8 cellular contexts compared by ENCODE assay signal in genomic region chr5:132293992-132294727, GRCh38. TPM values are rescaled to one million over a fixed set of nuclear protein-coding genes. Genes with fewer than 3 reads are reported as not detected.
DNase-seq lines count a peak whose midpoint lies in the region; ATAC-seq and TF ChIP-seq lines count a peak whose summit lies in the region.

Gene SLC22A4 (plus strand): TSS chr5:132294394. CDS start chr5:132294617, 223 bp downstream.

- no peak for TF ChIP-seq EP300 in neural cell (conservative IDR thresholded peaks at IDR 0.05; ENCODE audit: poor library complexity, severe bottlenecking)

- H3K27ac ChIP-seq in KOPT-K1 (ENCODE audit: low read depth, low read length, poor library complexity, severe bottlenecking) = peak within 1 kb of the TSS; percentile 78
- H3K27ac ChIP-seq in RWPE2 (ENCODE audit: poor library complexity, severe bottlenecking) = peak within 1 kb of the TSS; percentile 89
- H3K27ac ChIP-seq in neural cell (ENCODE audit: low read length) = peak within 1 kb of the TSS; percentile 82

- ATAC-seq in GM21786 (IDR thresholded peaks at IDR 0.05; ENCODE audit: unreplicated experiment) (peak; percentile 48), RWPE2 (ENCODE audit: low read depth) (peak; percentile 77)
- peak; percentile 84 for ATAC-seq in stimulated activated naive CD8-positive, alpha-beta T cell treated with anti-CD3 and anti-CD28 coated beads, Interleukin-15, amount 100 ng/mL, for 72 hours

- no peaks in the 10 kb centered on the region for H3K9me2 ChIP-seq in neural cell (ENCODE audit: insufficient read depth, low read length)

- peaks cover 17% of the 10 kb centered on the region for H3K4me1 ChIP-seq in RWPE2 (ENCODE audit: insufficient read depth, poor library complexity, severe bottlenecking)

- peak within 1 kb of the TSS; percentile 80 for H3K4me2 ChIP-seq in neural cell (ENCODE audit: low read length)

- H3K79me2 ChIP-seq in neural cell (replicated peaks; ENCODE audit: insufficient read depth, low read length) = no peaks in the 10 kb centered on the region

- peaks cover 53% of the 10 kb centered on the region for H3K4me1 Mint-ChIP-seq in stimulated activated naive CD8-positive, alpha-beta T cell treated with anti-CD3 and anti-CD28 coated beads, Interleukin-15, amount 100 ng/mL, for 72 hours

- no peaks in the 10 kb centered on the region for H3K27me3 Mint-ChIP-seq in stimulated activated naive CD8-positive, alpha-beta T cell treated with anti-CD3 and anti-CD28 coated beads, Interleukin-15, amount 100 ng/mL, for 72 hours

- H3K36me3 ChIP-seq in KOPT-K1 (ENCODE audit: insufficient read depth, low read length) (no peaks in the 10 kb centered on the region), RWPE2 (ENCODE audit: low read depth) (no peaks in the 10 kb centered on the region), neural cell (ENCODE audit: insufficient read depth, low read length) (no peaks in the 10 kb centered on the region)

- TF ChIP-seq RAD21 in neural cell (conservative IDR thresholded peaks at IDR 0.05) = no peak

- H3K9me3 ChIP-seq in KOPT-K1 (ENCODE audit: insufficient read depth, low read length, poor library complexity, severe bottlenecking) (no peaks in the 10 kb centered on the region), RWPE2 (ENCODE audit: severe bottlenecking) (no peaks in the 10 kb centered on the region), neural cell (ENCODE audit: low read length) (no peaks in the 10 kb centered on the region)

- H3K9me3 Mint-ChIP-seq in stimulated activated naive CD8-positive, alpha-beta T cell treated with anti-CD3 and anti-CD28 coated beads, Interleukin-15, amount 100 ng/mL, for 72 hours = no peaks in the 10 kb centered on the region

- peak within 1 kb of the TSS; percentile 84 for H3K9ac ChIP-seq in neural cell (ENCODE audit: low read length)

- no peaks in the 10 kb centered on the region for H3K27me3 ChIP-seq in RWPE2 (ENCODE audit: insufficient read depth, poor library complexity, severe bottlenecking)
- H3K27me3 ChIP-seq in neural cell (ENCODE audit: insufficient read depth, low read depth, low read length) = peaks cover 20% of the 10 kb centered on the region

- peak within 1 kb of the TSS; percentile 43 for H3K4me3 ChIP-seq in RWPE2 (ENCODE audit: severe bottlenecking)
- peak within 1 kb of the TSS; percentile 77 for H3K4me3 ChIP-seq in fibroblast of villous mesenchyme (ENCODE audit: low read depth, low read length)
- H3K4me3 ChIP-seq in neural cell (ENCODE audit: low read length) = peak within 1 kb of the TSS; percentile 86

- peak within 1 kb of the TSS; percentile 96 to 97 for H3K27ac Mint-ChIP-seq in stimulated activated naive CD8-positive, alpha-beta T cell treated with anti-CD3 and anti-CD28 coated beads, Interleukin-15, amount 100 ng/mL, for 72 hours

- H4K20me1 ChIP-seq in neural cell (ENCODE audit: insufficient read depth) = no peaks in the 10 kb centered on the region

- peak within 1 kb of the TSS; percentile 96 to 99 for H3K4me3 Mint-ChIP-seq in stimulated activated naive CD8-positive, alpha-beta T cell treated with anti-CD3 and anti-CD28 coated beads, Interleukin-15, amount 100 ng/mL, for 72 hours

- DNase-seq in DMS79 treated with DMSO at 0.1 percent for 48 hours (lab: John Stamatoyannopoulos, UW) = peak; percentile 36
- DNase-seq in RWPE2 (ENCODE audit: low spot score) = peak; percentile 99
- peak; percentile 55 for DNase-seq in activated gamma-delta T cell treated with Interleukin-2 at 50 U/mL for 16 hours
- DNase-seq in fibroblast of villous mesenchyme (ENCODE audit: low read depth) = peak; percentile 96
- DNase-seq in stimulated activated naive CD8-positive, alpha-beta T cell treated with anti-CD3 and anti-CD28 coated beads, Interleukin-15, amount 100 ng/mL, for 72 hours = peak; percentile 91 to 95

- H2AFZ ChIP-seq in neural cell (ENCODE audit: low read depth, low read length) = peak within 1 kb of the TSS; percentile 82

- TF ChIP-seq CTCF in RWPE2 (IDR thresholded peaks at IDR 0.05; ENCODE audit: poor library complexity, severe bottlenecking) = no peak
- no peak for TF ChIP-seq CTCF in fibroblast of villous mesenchyme (IDR thresholded peaks at IDR 0.05; ENCODE audit: insufficient read depth, low read depth, low read length)
- peak; percentile 7 for TF ChIP-seq CTCF in neural cell (IDR thresholded peaks at IDR 0.05; ENCODE audit: poor library complexity, severe bottlenecking)

- no peaks in the 10 kb centered on the region for H3F3A ChIP-seq in neural cell (ENCODE audit: insufficient read depth, low read length, poor library complexity, severe bottlenecking)

TF ChIP-seq in neural cell, 6 proteins besides CTCF, POLR2A, EP300 and RAD21:
- TF ChIP-seq SMC3 (conservative IDR thresholded peaks at IDR 0.05; ENCODE audit: poor library complexity) = peak; percentile 17
- TF ChIP-seq MXI1 (conservative IDR thresholded peaks at IDR 0.05; ENCODE audit: poor library complexity, severe bottlenecking) = peak; percentile 27
- TF ChIP-seq POLR2AphosphoS5 (IDR thresholded peaks at IDR 0.05) = peak; percentile 56
- TF ChIP-seq TAF1 (IDR thresholded peaks at IDR 0.05; ENCODE audit: low read depth) = no peak

RNA-seq across cellular contexts. Expression of gene SLC22A4, which starts in this region (rescaled TPM):
- 6.8 and 16.4 TPM in 2 replicates for total RNA-seq in fibroblast of villous mesenchyme
- 1.0 and 2.0 TPM in 2 replicates for polyA plus RNA-seq in neural cell
- 1.3 and 1.7 TPM in 2 replicates for polyA minus RNA-seq in neural cell

Comparison
In these comparisons a context has a peak if more than half of its experiments do, and no peak if none do; other contexts are left out.
1. Peak in every context shown above with its lines: DNase-seq, ATAC-seq, H3K4me3 ChIP-seq and H3K27ac ChIP-seq.
2. DNase-seq: peak in every context shown above with its lines; median percentile 99 in RWPE2; 96 in fibroblast of villous mesenchyme; 93 in stimulated activated naive CD8-positive, alpha-beta T cell treated with anti-CD3 and anti-CD28 coated beads, Interleukin-15, amount 100 ng/mL, for 72 hours; 55 in activated gamma-delta T cell treated with Interleukin-2 at 50 U/mL for 16 hours; 36 in DMS79 treated with DMSO at 0.1 percent for 48 hours.